Comparison of ENCODE assay signal across 21 cellular contexts in genomic region chr4:48620861-48621260, GRCh38.
DNase-seq lines count a peak whose midpoint lies in the region; ATAC-seq and TF ChIP-seq lines count a peak whose summit lies in the region.
"Had no signal": no experiment of that assay in that cellular context is flagged by ENCODE, and none has a peak within 500 bp of the region (broad histone marks: within the 10 kb centered on the region; RNA-seq: fewer than 3 reads in every experiment).

No MANE protein-coding gene starts in this region.

- no peak overlapping the region for H3K4me3 Mint-ChIP-seq in brain
- no peak overlapping the region for H3K4me3 Mint-ChIP-seq in glutamatergic neuron (ENCODE audit: unreplicated experiment)
- H3K4me3 Mint-ChIP-seq in stimulated activated effector memory CD8-positive, alpha-beta T cell treated with anti-CD3 and anti-CD28 coated beads, Interleukin-12 subunit alpha, Interleukin-12 subunit beta, amount 100 ng/mL, for 72 hours: no peak overlapping the region
- H3K4me3 Mint-ChIP-seq: CD4-positive, alpha-beta memory T cell had no signal

- CTCF ChIA-PET in RWPE1 (lab: Yijun Ruan, JAX): interaction anchor here (1.2 kb wide), 1 partner anchor 60 kb away, joined by 3 read pairs; no protein-coding TSS in a partner anchor

- H3K36me3 Mint-ChIP-seq in brain (peaks cover 58% of the 10 kb centered on the region), glutamatergic neuron (ENCODE audit: unreplicated experiment) (no peaks in the 10 kb centered on the region)
- H3K36me3 Mint-ChIP-seq in stimulated activated effector memory CD8-positive, alpha-beta T cell treated with anti-CD3 and anti-CD28 coated beads, Interleukin-12 subunit alpha, Interleukin-12 subunit beta, amount 100 ng/mL, for 72 hours: peaks cover 57% of the 10 kb centered on the region

- POLR2A ChIA-PET in RWPE1 (lab: Yijun Ruan, JAX; ENCODE audit: low non-redundant PET): no interaction called here

- DNase-seq in RWPE1 (ENCODE audit: low spot score) (peak; percentile 29), glutamatergic neuron (no peak)
- DNase-seq in stimulated activated effector memory CD8-positive, alpha-beta T cell treated with anti-CD3 and anti-CD28 coated beads, Interleukin-12 subunit alpha, Interleukin-12 subunit beta, amount 100 ng/mL, for 72 hours (ENCODE audit: low spot score in 2 of 2): no peak
- DNase-seq in activated CD4-positive, alpha-beta T cell treated with anti-CD3 and anti-CD28 coated beads, Interleukin-2, amount 50 U/mL, for 1 hour: no peak
- DNase-seq: CD4-positive, alpha-beta memory T cell; DMS53; EL; GOT3; KG1; NCI-H1417; NCI-H187; NCI-H2107; NCI-H510A; NCI-H748 treated with DMSO at 0.1 percent for 48 hours; PC-3; RPMI8226; SIG-M5 had no signal

- H3K4me1 Mint-ChIP-seq in brain (peaks cover 19% of the 10 kb centered on the region), glutamatergic neuron (ENCODE audit: low read depth, unreplicated experiment) (peaks cover 9% of the 10 kb centered on the region)
- H3K4me1 Mint-ChIP-seq in stimulated activated effector memory CD8-positive, alpha-beta T cell treated with anti-CD3 and anti-CD28 coated beads, Interleukin-12 subunit alpha, Interleukin-12 subunit beta, amount 100 ng/mL, for 72 hours: no peaks in the 10 kb centered on the region

- TF ChIP-seq CTCF in RWPE1 (conservative IDR thresholded peaks at IDR 0.05; ENCODE audit: low read depth) (no peak), brain (conservative IDR thresholded peaks at IDR 0.05) (no peak), glutamatergic neuron (IDR thresholded peaks at IDR 0.05; ENCODE audit: partially characterized antibody, unreplicated experiment) (no peak)

- no peak overlapping the region for H3K27ac ChIP-seq in RWPE1
- H3K27ac ChIP-seq: BLaER1 had no signal

- H3K27me3 Mint-ChIP-seq in brain (no peaks in the 10 kb centered on the region), glutamatergic neuron (ENCODE audit: unreplicated experiment) (no peaks in the 10 kb centered on the region)
- H3K27me3 Mint-ChIP-seq: CD4-positive, alpha-beta memory T cell had no signal

- H3K9me3 Mint-ChIP-seq in brain (peaks cover 0 to under 1% (median 0%) of the 10 kb centered on the region in 5 experiments), glutamatergic neuron (ENCODE audit: unreplicated experiment) (peaks cover 2% of the 10 kb centered on the region)
- no peaks in the 10 kb centered on the region for H3K9me3 Mint-ChIP-seq in stimulated activated effector memory CD8-positive, alpha-beta T cell treated with anti-CD3 and anti-CD28 coated beads, Interleukin-12 subunit alpha, Interleukin-12 subunit beta, amount 100 ng/mL, for 72 hours
- H3K9me3 Mint-ChIP-seq: CD4-positive, alpha-beta memory T cell had no signal

- H3K27ac Mint-ChIP-seq in brain (peak overlapping the region in 4 of 5 experiments; percentile 33 to 61 (median 54)), glutamatergic neuron (ENCODE audit: unreplicated experiment) (peak overlapping the region; percentile 29)
- peak overlapping the region; percentile 48 for H3K27ac Mint-ChIP-seq in stimulated activated effector memory CD8-positive, alpha-beta T cell treated with anti-CD3 and anti-CD28 coated beads, Interleukin-12 subunit alpha, Interleukin-12 subunit beta, amount 100 ng/mL, for 72 hours

- no peak for ATAC-seq in stimulated activated effector memory CD8-positive, alpha-beta T cell treated with anti-CD3 and anti-CD28 coated beads, Interleukin-12 subunit alpha, Interleukin-12 subunit beta, amount 100 ng/mL, for 72 hours
- no peak for ATAC-seq in GM19463 (IDR thresholded peaks at IDR 0.05; ENCODE audit: unreplicated experiment)
- ATAC-seq in HG02840 (IDR thresholded peaks at IDR 0.05; ENCODE audit: low FRiP score, unreplicated experiment): no peak
